8 cellular contexts compared by ENCODE assay signal in genomic region chr3:154252759-154253638, GRCh38.
DNase-seq lines count a peak whose midpoint lies in the region; ATAC-seq, FAIRE-seq and TF ChIP-seq lines count a peak whose summit lies in the region.

No MANE protein-coding gene starts in this region.

- POLR2A ChIA-PET in BJ (lab: Charles Lee): no interaction called here

- peak; percentile 96 for FAIRE-seq in GM19239 (lab: Jason Lieb, UNC)

- peak; percentile 94 for TF ChIP-seq CTCF in BJ (IDR thresholded peaks at IDR 0.05; ENCODE audit: insufficient read depth, low read depth, low read length)

- peak; percentile 23 for DNase-seq in BJ (ENCODE audit: low read depth)
- peak; percentile 38 for DNase-seq in GM19239 (ENCODE audit: insufficient read length, low spot score)
- peak; percentile 59 for DNase-seq in NCI-H345 (lab: John Stamatoyannopoulos, UW)
- DNase-seq in activated CD4-positive, CD25-positive, alpha-beta regulatory T cell treated with anti-CD3 and anti-CD28 coated beads, Interleukin-2, amount 50 U/mL, for 72 hours: peak; percentile 49
- DNase-seq in cerebellum (ENCODE audit: low spot score): peak; percentile 12
- DNase-seq in left colon: peak; percentile 83 to 95
- DNase-seq in stimulated activated CD4-positive, alpha-beta T cell treated with anti-CD3 and anti-CD28 coated beads, Interleukin-2, amount 100 ng/mL, for 48 hours: peak; percentile 67 to 72

- intact Hi-C loops in left colon (cut with DNase I, micrococcal nuclease): loop anchor here in 1 of 2 donors (10.0 kb wide), 1 partner anchor 258 kb away; no protein-coding TSS in a partner anchor

- no peaks in the 10 kb centered on the region for H3K27me3 ChIP-seq in BJ (ENCODE audit: control insufficient read depth, insufficient read depth, low read length)

- CTCF ChIA-PET in BJ (lab: Yijun Ruan, JAX): interaction anchor here (0.6 to 2.3 kb wide), 23 partner anchors 8 to 440 kb away, joined by 3 to 21 read pairs (median 3); partner anchors contain the start of gene ARHGEF26

- ATAC-seq in HG03342 (IDR thresholded peaks at IDR 0.05; ENCODE audit: unreplicated experiment) (peak; percentile 97), left colon (peak; percentile 99)

- peaks cover 4% of the 10 kb centered on the region for H3K36me3 ChIP-seq in BJ (ENCODE audit: control insufficient read depth, insufficient read depth, low read length)

- no peak overlapping the region for H3K4me3 ChIP-seq in BJ (ENCODE audit: low read depth, low read length)

Comparison
In these comparisons a context has a peak if more than half of its experiments do, and no peak if none do; other contexts are left out.
1. DNase-seq: peak in every context shown above with its lines; median percentile 89 in left colon; 70 in stimulated activated CD4-positive, alpha-beta T cell treated with anti-CD3 and anti-CD28 coated beads, Interleukin-2, amount 100 ng/mL, for 48 hours; 59 in NCI-H345; 49 in activated CD4-positive, CD25-positive, alpha-beta regulatory T cell treated with anti-CD3 and anti-CD28 coated beads, Interleukin-2, amount 50 U/mL, for 72 hours; 38 in GM19239; 23 in BJ; 12 in cerebellum.